Comparison of ENCODE assay signal across 12 cellular contexts in genomic region chr17:28741358-28742349, GRCh38. TPM values are rescaled to one million over a fixed set of nuclear protein-coding genes. Genes with fewer than 3 reads are reported as not detected.
DNase-seq lines count a peak whose midpoint lies in the region; ATAC-seq and TF ChIP-seq lines count a peak whose summit lies in the region.
"Had no signal": no experiment of that assay in that cellular context is flagged by ENCODE, and none has a peak within 500 bp of the region (broad histone marks: within the 10 kb centered on the region; RNA-seq: fewer than 3 reads in every experiment).

No MANE protein-coding gene starts in this region.

- H3K27ac ChIP-seq in OCI-LY1 (ENCODE audit: low read depth, low read length, poor library complexity, severe bottlenecking) (peak overlapping the region; percentile 97), esophagus squamous epithelium (no peak overlapping the region)
- H3K27ac ChIP-seq: cardiac muscle cell, uterus had no signal

- intact Hi-C loops in activated CD4-positive, alpha-beta T cell treated with anti-CD3 and anti-CD28 coated beads for 36 hours (cut with DNase I, micrococcal nuclease): loop anchor here (5.0 kb wide), 2 partner anchors 211 to 826 kb away; partner anchors contain the start of genes PHF12 (in 2 of the 2), ABHD15 (in 1 of the 2) and TP53I13 (in 1 of the 2)
- intact Hi-C loops in esophagus squamous epithelium (cut with DNase I): no loop called here

- peaks cover 27% of the 10 kb centered on the region for H3K36me3 Mint-ChIP-seq in activated CD4-positive, alpha-beta T cell treated with anti-CD3 and anti-CD28 coated beads for 36 hours (ENCODE audit: low read depth)
- peaks cover 13% of the 10 kb centered on the region for H3K36me3 Mint-ChIP-seq in central memory CD8-positive, alpha-beta T cell (ENCODE audit: insufficient read depth)
- peaks cover 44% of the 10 kb centered on the region for H3K36me3 Mint-ChIP-seq in stimulated activated memory B cell treated with anti-CD40 and anti-IgM and Interleukin-4, amounts not matched to agents 10 μg/mL and 1 μg/mL and 100 μg/mL, for 72 hours

- H4K20me1 ChIP-seq in OCI-LY1 (ENCODE audit: insufficient read depth, low read length): no peaks in the 10 kb centered on the region

- H3K4me3 Mint-ChIP-seq in activated CD4-positive, alpha-beta T cell treated with anti-CD3 and anti-CD28 coated beads for 36 hours: no peak overlapping the region
- H3K4me3 Mint-ChIP-seq in central memory CD8-positive, alpha-beta T cell: peak overlapping the region; percentile 60
- peak overlapping the region; percentile 89 for H3K4me3 Mint-ChIP-seq in stimulated activated memory B cell treated with anti-CD40 and anti-IgM and Interleukin-4, amounts not matched to agents 10 μg/mL and 1 μg/mL and 100 μg/mL, for 72 hours

- peak overlapping the region; percentile 36; the same call in 1 of the 2 replicates for H3K4me2 ChIP-seq in OCI-LY1 (ENCODE audit: low read length)

- H3K9me2 ChIP-seq in OCI-LY1 (ENCODE audit: low read depth, low read length): no peaks in the 10 kb centered on the region

- H3K27me3 ChIP-seq in OCI-LY1 (ENCODE audit: insufficient read depth, low read length) (no peaks in the 10 kb centered on the region), esophagus squamous epithelium (no peaks in the 10 kb centered on the region)
- H3K27me3 ChIP-seq: cardiac muscle cell, uterus had no signal

- no peak for DNase-seq in activated CD4-positive, alpha-beta T cell treated with anti-CD3 and anti-CD28 coated beads for 36 hours
- no peak for DNase-seq in activated CD4-positive, alpha-beta T cell treated with anti-CD3 and anti-CD28 coated beads for 1 hour
- no peak for DNase-seq in central memory CD8-positive, alpha-beta T cell (ENCODE audit: low spot score in 2 of 2)
- DNase-seq in esophagus squamous epithelium (lab: John Stamatoyannopoulos, UW): no peak
- no peak for DNase-seq in cortex of kidney (lab: John Stamatoyannopoulos, UW)
- no peak for DNase-seq in iPS-NIHi11 (ENCODE audit: low spot score)
- DNase-seq: H9; stimulated activated CD4-positive, alpha-beta T cell treated with anti-CD3 and anti-CD28 coated beads, Interleukin-2, amount 100 ng/mL, for 48 hours; uterus had no signal

- H3K4me1 Mint-ChIP-seq in activated CD4-positive, alpha-beta T cell treated with anti-CD3 and anti-CD28 coated beads for 36 hours: peaks cover 34% of the 10 kb centered on the region
- peaks cover 31% of the 10 kb centered on the region for H3K4me1 Mint-ChIP-seq in central memory CD8-positive, alpha-beta T cell
- H3K4me1 Mint-ChIP-seq in stimulated activated memory B cell treated with anti-CD40 and anti-IgM and Interleukin-4, amounts not matched to agents 10 μg/mL and 1 μg/mL and 100 μg/mL, for 72 hours: peaks cover 83% of the 10 kb centered on the region

- H2AFZ ChIP-seq in OCI-LY1 (ENCODE audit: low read length): no peak overlapping the region

- H3K4me1 ChIP-seq in OCI-LY1 (ENCODE audit: insufficient read depth, low read length, severe bottlenecking) (peaks cover 66% of the 10 kb centered on the region), esophagus squamous epithelium (peaks cover 20 to 69% (median 35%) of the 10 kb centered on the region in 3 donors)

- H3K27me3 Mint-ChIP-seq in activated CD4-positive, alpha-beta T cell treated with anti-CD3 and anti-CD28 coated beads for 36 hours: no peaks in the 10 kb centered on the region
- H3K27me3 Mint-ChIP-seq in central memory CD8-positive, alpha-beta T cell: no peaks in the 10 kb centered on the region
- H3K27me3 Mint-ChIP-seq in stimulated activated memory B cell treated with anti-CD40 and anti-IgM and Interleukin-4, amounts not matched to agents 10 μg/mL and 1 μg/mL and 100 μg/mL, for 72 hours: no peaks in the 10 kb centered on the region

- peaks cover 2% of the 10 kb centered on the region for H3K9me3 Mint-ChIP-seq in activated CD4-positive, alpha-beta T cell treated with anti-CD3 and anti-CD28 coated beads for 36 hours (ENCODE audit: low read depth)
- H3K9me3 Mint-ChIP-seq in central memory CD8-positive, alpha-beta T cell: no peaks in the 10 kb centered on the region
- H3K9me3 Mint-ChIP-seq in stimulated activated memory B cell treated with anti-CD40 and anti-IgM and Interleukin-4, amounts not matched to agents 10 μg/mL and 1 μg/mL and 100 μg/mL, for 72 hours: no peaks in the 10 kb centered on the region
- H3K9me3 Mint-ChIP-seq: H9 had no signal

- H3K79me2 ChIP-seq in OCI-LY1 (ENCODE audit: insufficient read depth, low read length): peaks cover 9% of the 10 kb centered on the region

- 43 to 81% methylated on average over 9 to 13 of the region's 19 CpGs for WGBS in esophagus squamous epithelium, 2 donors

- peaks cover 9% of the 10 kb centered on the region for H3K9me3 ChIP-seq in OCI-LY1 (ENCODE audit: low read length)
- no peaks in the 10 kb centered on the region for H3K9me3 ChIP-seq in esophagus squamous epithelium
- H3K9me3 ChIP-seq: uterus had no signal

- H3K27ac Mint-ChIP-seq in activated CD4-positive, alpha-beta T cell treated with anti-CD3 and anti-CD28 coated beads for 36 hours: peak overlapping the region; percentile 19
- H3K27ac Mint-ChIP-seq in central memory CD8-positive, alpha-beta T cell (ENCODE audit: low read depth): no peak overlapping the region
- H3K27ac Mint-ChIP-seq in stimulated activated memory B cell treated with anti-CD40 and anti-IgM and Interleukin-4, amounts not matched to agents 10 μg/mL and 1 μg/mL and 100 μg/mL, for 72 hours: peak overlapping the region; percentile 93

- H3F3A ChIP-seq in OCI-LY1 (ENCODE audit: insufficient read depth, low read length): no peaks in the 10 kb centered on the region

- no peak for ATAC-seq in activated CD4-positive, alpha-beta T cell treated with anti-CD3 and anti-CD28 coated beads for 36 hours
- no peak for ATAC-seq in central memory CD8-positive, alpha-beta T cell (replicated peaks; ENCODE audit: extremely low read depth, poor library complexity, severe bottlenecking)
- ATAC-seq in stimulated activated memory B cell treated with anti-CD40 and anti-IgM and Interleukin-4, amounts not matched to agents 10 μg/mL and 1 μg/mL and 100 μg/mL, for 72 hours: peak; percentile 21

- POLR2A ChIA-PET in activated CD4-positive, alpha-beta T cell treated with anti-CD3 and anti-CD28 coated beads for 36 hours (lab: Charles Lee): interaction anchor here (0.7 to 1.5 kb wide), 4 partner anchors 11 to 154 kb away, joined by 3 to 5 read pairs (median 4); no protein-coding TSS in a partner anchor

- TF ChIP-seq CTCF in OCI-LY1 (IDR thresholded peaks at IDR 0.05; ENCODE audit: low read length) (no peak), esophagus squamous epithelium (IDR thresholded peaks at IDR 0.05) (no peak)

- H3K4me3 ChIP-seq in OCI-LY1 (ENCODE audit: low read depth, low read length, poor library complexity, severe bottlenecking) (peak overlapping the region; percentile 4), esophagus squamous epithelium (no peak overlapping the region)
- H3K4me3 ChIP-seq: cardiac muscle cell, uterus had no signal

- peak overlapping the region; percentile 36; the same call in 1 of the 2 replicates for H3K9ac ChIP-seq in OCI-LY1 (ENCODE audit: low read length)

- CTCF ChIA-PET in activated CD4-positive, alpha-beta T cell treated with anti-CD3 and anti-CD28 coated beads for 36 hours (lab: Charles Lee): interaction anchor here (1.0 to 2.6 kb wide), 3 partner anchors 8 to 22 kb away, joined by 3 to 9 read pairs (median 3); no protein-coding TSS in a partner anchor

- H3K36me3 ChIP-seq in OCI-LY1 (ENCODE audit: insufficient read depth, low read length) (peaks cover 52% of the 10 kb centered on the region), esophagus squamous epithelium (no peaks in the 10 kb centered on the region)
- H3K36me3 ChIP-seq: cardiac muscle cell, uterus had no signal

- TF ChIP-seq POLR2A in esophagus squamous epithelium (IDR thresholded peaks at IDR 0.05): no peak

RNA-seq across cellular contexts. Expression of gene TRAF4, which starts 2.2 kb away (rescaled TPM):
- 100 to 1,000 TPM in 1 of 2 experiments, 10 to 100 TPM in 1; 96.5 to 117 TPM for total RNA-seq in activated CD4-positive, alpha-beta T cell treated with anti-CD3 and anti-CD28 coated beads for 36 hours
- 10 to 100 TPM; 25.0 to 39.8 (median 33.0) TPM for total RNA-seq in esophagus squamous epithelium

RNA-seq across cellular contexts. Expression of gene NEK8, which starts 13.1 kb away (rescaled TPM):
- 1 to 10 TPM; 3.8 to 4.0 TPM for total RNA-seq in activated CD4-positive, alpha-beta T cell treated with anti-CD3 and anti-CD28 coated beads for 36 hours
- 1 to 10 TPM; 1.1 to 7.3 (median 2.6) TPM for total RNA-seq in esophagus squamous epithelium

RNA-seq across cellular contexts. Expression of gene TLCD1, which starts 15.6 kb away (rescaled TPM):
- 1 to 10 TPM; 8.5 to 8.7 TPM for total RNA-seq in activated CD4-positive, alpha-beta T cell treated with anti-CD3 and anti-CD28 coated beads for 36 hours
- total RNA-seq in esophagus squamous epithelium: 10 to 100 TPM in 3 of 4 donors, 1 to 10 TPM in 1; 8.8 to 17.0 (median 13.0) TPM

RNA-seq across cellular contexts. Expression of gene RPL23A, which starts 21.9 kb away (rescaled TPM):
- 1,000 to 10,000 TPM; 2,164 to 2,505 TPM for total RNA-seq in activated CD4-positive, alpha-beta T cell treated with anti-CD3 and anti-CD28 coated beads for 36 hours
- 100 to 1,000 TPM; 236 to 881 (median 571) TPM for total RNA-seq in esophagus squamous epithelium

RNA-seq across cellular contexts. Expression of gene RAB34, which starts 24.0 kb away (rescaled TPM):
- total RNA-seq in activated CD4-positive, alpha-beta T cell treated with anti-CD3 and anti-CD28 coated beads for 36 hours: 10 to 100 TPM; 13.6 to 17.4 TPM
- 10 to 100 TPM; 27.6 to 98.0 (median 65.1) TPM for total RNA-seq in esophagus squamous epithelium
